4 cellular contexts compared by ENCODE assay signal in genomic region chr11:45739071-45739470, GRCh38.
DNase-seq lines count a peak whose midpoint lies in the region; ATAC-seq and TF ChIP-seq lines count a peak whose summit lies in the region.
"Not testable (repeated sequence)": the region's sequence is repeated elsewhere in the genome, so short reads cannot be mapped to it uniquely, and the experiment has no call there.

No MANE protein-coding gene starts in this region.

- in situ Hi-C loops in gastrocnemius medialis (cut with MboI; ENCODE audit: low sequenced_read_pairs in 4 of 4): not testable (repeated sequence)

- H3K4me1 ChIP-seq in psoas muscle: peaks cover 36% of the 10 kb centered on the region
- H3K4me1 ChIP-seq in gastrocnemius medialis: peaks cover 35 to 40% of the 10 kb centered on the region in 2 donors
- H3K4me1 ChIP-seq in skeletal muscle tissue (ENCODE audit: control insufficient read depth in 3 of 3, insufficient read depth in 3 of 3, low read length in 3 of 3): peaks cover 8 to 36% (median 19%) of the 10 kb centered on the region in 3 donors

- not testable (repeated sequence) for ATAC-seq in psoas muscle, gastrocnemius medialis

- TF ChIP-seq POLR2A in gastrocnemius medialis (IDR thresholded peaks at IDR 0.05): not testable (repeated sequence)

- TF ChIP-seq CTCF in psoas muscle (IDR thresholded peaks at IDR 0.05); gastrocnemius medialis (IDR thresholded peaks at IDR 0.05 in 4 of 5, conservative IDR thresholded peaks at IDR 0.05 in 1 of 5): not testable (repeated sequence)

- H3K27ac ChIP-seq in SK-N-MC (peak overlapping the region; percentile 48), psoas muscle (peak overlapping the region; percentile 82), gastrocnemius medialis (peak overlapping the region; percentile 85 to 94 (median 88)), skeletal muscle tissue (ENCODE audit: low read depth, low read length) (peak overlapping the region; percentile 14)

- intact Hi-C loops in psoas muscle (cut with DNase I): not testable (repeated sequence)
- intact Hi-C loops in gastrocnemius medialis (cut with DNase I; ENCODE audit: low total_unique reads): loop anchor here (5.0 to 10.0 kb wide), 2 partner anchors 118 to 1624 kb away; no protein-coding TSS in a partner anchor

- 95 to 97% (median 96%) methylated on average over 11 to 19 of the region's 22 CpGs for WGBS in psoas muscle, 3 donors

- not testable (repeated sequence) for H3K9ac ChIP-seq in SK-N-MC (ENCODE audit: insufficient read length)
- H3K9ac ChIP-seq in skeletal muscle tissue (ENCODE audit: low read depth in 1 of 3, low read length in 3 of 3): peak overlapping the region in 1 of 3 donors; percentile 33

- H3K4me3 ChIP-seq in SK-N-MC: not testable (repeated sequence)
- peak overlapping the region; percentile 66 for H3K4me3 ChIP-seq in psoas muscle
- peak overlapping the region in 3 of 4 donors; percentile 48 to 53 (median 50) for H3K4me3 ChIP-seq in gastrocnemius medialis
- H3K4me3 ChIP-seq in skeletal muscle tissue (ENCODE audit: low read length in 3 of 3): peak overlapping the region in 1 of 3 donors; percentile 58

- not testable (repeated sequence) for DNase-seq in SK-N-MC (ENCODE audit: low read depth, low spot score); psoas muscle; gastrocnemius medialis

- H3K9me3 ChIP-seq in SK-N-MC (ENCODE audit: low read depth, low read length); psoas muscle; gastrocnemius medialis; skeletal muscle tissue (ENCODE audit: control insufficient read depth in 3 of 3, low read length in 3 of 3): not testable (repeated sequence)

- not testable (repeated sequence) for H3K36me3 ChIP-seq in SK-N-MC (ENCODE audit: insufficient read depth, low read length); psoas muscle (ENCODE audit: insufficient read depth in 1 of 2, low read depth in 1 of 2); gastrocnemius medialis; skeletal muscle tissue (ENCODE audit: control insufficient read depth in 3 of 3, insufficient read depth in 3 of 3, low read length in 3 of 3)

- not testable (repeated sequence) for H3K27me3 ChIP-seq in psoas muscle (ENCODE audit: insufficient read depth in 3 of 3, low read length in 2 of 3); gastrocnemius medialis; skeletal muscle tissue (ENCODE audit: control insufficient read depth in 3 of 3, insufficient read depth in 3 of 3, low read length in 3 of 3)

Comparison
In these comparisons a context has a peak if more than half of its experiments do, and no peak if none do; other contexts are left out.
1. H3K27ac ChIP-seq: peak in every context shown above with its lines; median percentile 88 in gastrocnemius medialis; 82 in psoas muscle; 48 in SK-N-MC; 14 in skeletal muscle tissue.